In the genomic region with DNA sequence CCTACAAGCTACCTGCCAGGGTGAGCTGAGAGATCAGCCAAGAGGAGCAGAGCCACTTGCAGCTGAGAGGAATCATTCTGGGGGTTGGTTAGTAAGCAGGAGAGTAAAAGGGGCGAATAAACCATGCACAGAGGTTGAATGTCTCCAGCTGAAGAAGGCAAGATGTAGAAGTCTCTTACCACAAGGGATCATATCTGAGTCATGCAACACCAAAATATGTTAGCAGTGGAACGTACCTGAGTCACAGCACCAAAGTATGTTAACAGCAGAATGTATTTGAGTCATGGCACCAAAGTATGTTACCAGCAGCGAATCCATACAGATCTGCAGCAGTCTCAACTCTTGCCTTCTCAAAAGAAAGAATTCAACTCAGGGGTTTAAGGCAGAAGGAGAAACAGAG, we compare ENCODE assay signal across 10 cellular contexts. TPM values are rescaled to one million over a fixed set of nuclear protein-coding genes. Genes with fewer than 3 reads are reported as not detected.
DNase-seq lines count a peak whose midpoint lies in the region; ATAC-seq, FAIRE-seq and TF ChIP-seq lines count a peak whose summit lies in the region.
"Had no signal": no experiment of that assay in that cellular context is flagged by ENCODE, and none has a peak within 500 bp of the region (broad histone marks: within the 10 kb centered on the region; RNA-seq: fewer than 3 reads in every experiment).

No MANE protein-coding gene starts in this region.

- POLR2A ChIA-PET in A549 (lab: Yijun Ruan, JAX), result no interaction called here

- H3K27me3 ChIP-seq in spleen (replicated peaks in 1 of 7), result peaks cover 0 to 2% (median 0%) of the 10 kb centered on the region in 7 donors

- peaks cover 13% of the 10 kb centered on the region for H3K9me3 Mint-ChIP-seq in activated naive CD4-positive, alpha-beta T cell treated with anti-CD3 and anti-CD28 coated beads for 36 hours
- H3K9me3 Mint-ChIP-seq in natural killer cell, result peaks cover 8% of the 10 kb centered on the region in 2 donors

- TF ChIP-seq RAD21 in A549 (conservative IDR thresholded peaks at IDR 0.05 in 1 of 2, IDR thresholded peaks at IDR 0.05 in 1 of 2), result no peak

- no peak for TF ChIP-seq EP300 in A549 (IDR thresholded peaks at IDR 0.05)

- ATAC-seq in A549 (peak; percentile 54; a peak in 3 of 6 replicates), GM18867 (IDR thresholded peaks at IDR 0.05; ENCODE audit: unreplicated experiment) (peak; percentile 85), HG03457 (IDR thresholded peaks at IDR 0.05; ENCODE audit: unreplicated experiment) (peak; percentile 71), natural killer cell (no peak)

- no peaks in the 10 kb centered on the region for H3K36me3 ChIP-seq in spleen

- FAIRE-seq in A549 (lab: Jason Lieb, UNC), result no peak

- H3K4me3 Mint-ChIP-seq in activated naive CD4-positive, alpha-beta T cell treated with anti-CD3 and anti-CD28 coated beads for 36 hours, result no peak overlapping the region
- H3K4me3 Mint-ChIP-seq in natural killer cell, result no peak overlapping the region
- H3K4me3 Mint-ChIP-seq: activated naive CD8-positive, alpha-beta T cell had no signal

- no peak overlapping the region for H3K27ac Mint-ChIP-seq in activated naive CD4-positive, alpha-beta T cell treated with anti-CD3 and anti-CD28 coated beads for 36 hours
- no peak overlapping the region for H3K27ac Mint-ChIP-seq in natural killer cell
- H3K27ac Mint-ChIP-seq: activated naive CD8-positive, alpha-beta T cell had no signal

- H3K27ac ChIP-seq in A549 (no peak overlapping the region), spleen (no peak overlapping the region)

- 33% methylated on average over 3 of the region's 3 CpGs for WGBS in A549 (ENCODE audit: missing lambda C conversion rate)
- WGBS in spleen, 5 donors, result 78 to 86% (median 80%) methylated on average over 3 of the region's 3 CpGs

- H3K27me3 Mint-ChIP-seq in activated naive CD4-positive, alpha-beta T cell treated with anti-CD3 and anti-CD28 coated beads for 36 hours (ENCODE audit: low read depth), result peaks cover 7% of the 10 kb centered on the region
- H3K27me3 Mint-ChIP-seq in natural killer cell (ENCODE audit: low read depth in 2 of 2), result peaks cover 7% of the 10 kb centered on the region in 2 donors

- TF ChIP-seq POLR2A in A549 (IDR thresholded peaks at IDR 0.05; ENCODE audit: low read length) (no peak), spleen (IDR thresholded peaks at IDR 0.05) (no peak)

- H3K9me3 ChIP-seq in A549 (no peaks in the 10 kb centered on the region; the same call in 2 of the 3 replicates), spleen (peaks cover 5 to 33% (median 26%) of the 10 kb centered on the region in 8 donors)

- H3K4me2 ChIP-seq in A549, result no peak overlapping the region

- no peak for DNase-seq in A549 (ENCODE audit: low read depth in 1 of 2, low spot score in 1 of 2)
- DNase-seq in epithelial cell of esophagus (ENCODE audit: low read depth), result peak; percentile 95
- DNase-seq in spleen, result no peak
- no peak for DNase-seq in globus pallidus (ENCODE audit: low spot score)
- DNase-seq in activated naive CD4-positive, alpha-beta T cell treated with anti-CD3 and anti-CD28 coated beads for 36 hours, result no peak
- no peak for DNase-seq in natural killer cell
- DNase-seq: RPMI8226 had no signal

- no peaks in the 10 kb centered on the region for H3K4me1 ChIP-seq in A549
- H3K4me1 ChIP-seq in spleen, result no peaks in the 10 kb centered on the region

- CTCF ChIA-PET in A549 (lab: Yijun Ruan, JAX), result interaction anchor here (1.2 to 1.3 kb wide), 3 partner anchors 10 to 63 kb away, joined by 3 read pairs; no protein-coding TSS in a partner anchor
- CTCF ChIA-PET in activated naive CD4-positive, alpha-beta T cell treated with anti-CD3 and anti-CD28 coated beads for 36 hours (lab: Charles Lee), result no interaction called here

- intact Hi-C loops in spleen (cut with DNase I; ENCODE audit: low total_unique reads) (no loop called here), natural killer cell (cut with micrococcal nuclease) (no loop called here)
- intact Hi-C loops in activated naive CD4-positive, alpha-beta T cell treated with anti-CD3 and anti-CD28 coated beads for 36 hours (cut with micrococcal nuclease), result no loop called here

- no peaks in the 10 kb centered on the region for H3K4me1 Mint-ChIP-seq in activated naive CD4-positive, alpha-beta T cell treated with anti-CD3 and anti-CD28 coated beads for 36 hours (ENCODE audit: low read depth)
- H3K4me1 Mint-ChIP-seq in natural killer cell, result no peaks in the 10 kb centered on the region

- peaks cover 4% of the 10 kb centered on the region for H3K36me3 Mint-ChIP-seq in activated naive CD4-positive, alpha-beta T cell treated with anti-CD3 and anti-CD28 coated beads for 36 hours (ENCODE audit: low read depth)
- peaks cover 12% of the 10 kb centered on the region for H3K36me3 Mint-ChIP-seq in natural killer cell

- no peak overlapping the region for H3K4me3 ChIP-seq in A549
- no peak overlapping the region for H3K4me3 ChIP-seq in epithelial cell of esophagus (ENCODE audit: low read length)
- no peak overlapping the region for H3K4me3 ChIP-seq in spleen

- TF ChIP-seq CTCF in A549 (IDR thresholded peaks at IDR 0.05), result no peak
- no peak for TF ChIP-seq CTCF in epithelial cell of esophagus (IDR thresholded peaks at IDR 0.05; ENCODE audit: insufficient read depth, low read depth, low read length, missing control alignments)
- TF ChIP-seq CTCF in spleen (IDR thresholded peaks at IDR 0.05 in 8 of 11, conservative IDR thresholded peaks at IDR 0.05 in 3 of 11), result no peak
- TF ChIP-seq CTCF in natural killer cell (IDR thresholded peaks at IDR 0.05), result no peak

TF ChIP-seq in A549, 52 proteins besides CTCF, POLR2A, EP300 and RAD21:
- TF ChIP-seq HOXA7 (CRISPR knock-in tag; IDR thresholded peaks at IDR 0.05), result no peak
TF ChIP-seq in A549: peak in this region for 0.

RNA-seq across cellular contexts. Expression of gene C4orf51, which starts 29.9 kb away (rescaled TPM):
- polyA plus RNA-seq in A549 (2011; rRNA removed) (not detected in 2 replicates), A549 (2017; fragmentation: RNase III; extraction: RNeasy Plus Mini Kit Qiagen cat#74134 plus additional on column Dnase treatment) (not detected in 3 replicates), spleen (not detected)
- not detected in 2 replicates for polyA plus RNA-seq in A549 (2012; cell fraction: cytosol; rRNA removed)
- polyA plus RNA-seq in A549 (2012; cell fraction: nucleus; rRNA removed), result not detected in 2 replicates
- not detected in 2 replicates for polyA minus RNA-seq in A549 (2011; rRNA and poly(A)+ RNA removed)
- total RNA-seq in spleen (not detected), natural killer cell (not detected)
- not detected for total RNA-seq in activated naive CD4-positive, alpha-beta T cell treated with anti-CD3 and anti-CD28 coated beads for 36 hours

Comparison
In these comparisons a context has a peak if more than half of its experiments do, and no peak if none do; other contexts are left out.
1. ATAC-seq: peak in A549 (2 of 2), GM18867 (single experiment) and HG03457 (single experiment); none in natural killer cell (0 of 3).